In the genomic region with DNA sequence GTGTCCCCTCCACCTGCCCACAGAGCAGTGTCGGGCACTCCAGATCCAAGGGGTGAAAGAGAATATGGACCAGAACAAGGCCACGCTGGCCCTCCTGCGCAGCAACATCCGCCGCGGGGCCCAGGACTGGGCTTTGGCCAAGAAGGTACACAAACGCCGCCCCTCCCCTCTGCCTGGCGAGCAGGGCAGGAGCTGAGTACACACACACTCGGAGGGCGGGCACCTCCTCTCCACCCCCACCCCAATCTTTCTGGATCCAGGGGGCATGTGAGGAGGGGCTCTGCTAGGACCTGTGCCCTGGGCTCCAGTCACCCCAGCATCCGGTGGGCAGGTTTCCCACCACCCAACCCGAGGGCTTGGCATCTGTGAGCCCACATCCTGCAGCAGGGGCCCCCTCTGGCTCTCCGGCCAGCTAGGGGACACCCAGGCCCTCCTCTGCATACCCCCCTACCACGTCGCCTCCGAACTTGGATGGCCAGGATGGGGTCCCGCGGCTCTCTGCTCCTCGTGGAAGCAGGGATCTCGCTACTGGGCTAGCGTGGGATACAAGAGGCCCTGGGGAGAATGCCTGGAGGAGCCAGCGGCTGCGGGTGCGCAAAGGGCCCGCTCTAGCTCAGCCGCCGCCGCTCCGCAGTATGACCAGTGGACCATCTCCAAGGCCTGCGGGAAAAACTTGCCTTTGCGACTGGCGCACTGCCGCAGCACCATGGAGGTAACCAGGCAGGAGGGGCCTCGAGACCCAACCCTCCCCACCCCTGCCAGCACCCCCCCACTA, we compare ENCODE assay signal across 8 cellular contexts. TPM values are rescaled to one million over a fixed set of nuclear protein-coding genes. Genes with fewer than 3 reads are reported as not detected.
DNase-seq lines count a peak whose midpoint lies in the region; FAIRE-seq and TF ChIP-seq lines count a peak whose summit lies in the region.

No MANE protein-coding gene starts in this region.

- no peaks in the 10 kb centered on the region for H3K27me3 ChIP-seq in colonic mucosa
- H3K27me3 ChIP-seq in neural cell (ENCODE audit: insufficient read depth, low read depth, low read length) = no peaks in the 10 kb centered on the region

- H3K9me3 ChIP-seq in colonic mucosa = no peaks in the 10 kb centered on the region
- H3K9me3 ChIP-seq in neural cell (ENCODE audit: low read length) = no peaks in the 10 kb centered on the region

- H3K4me2 ChIP-seq in neural cell (ENCODE audit: low read length) = no peak overlapping the region

- H3K9ac ChIP-seq in colonic mucosa (ENCODE audit: low read depth in 2 of 2, low read length in 2 of 2) (peak overlapping the region; percentile 74 to 86), neural cell (ENCODE audit: low read length) (peak overlapping the region; percentile 67)

- H3K36me3 ChIP-seq in colonic mucosa = no peaks in the 10 kb centered on the region
- no peaks in the 10 kb centered on the region for H3K36me3 ChIP-seq in neural cell (ENCODE audit: insufficient read depth, low read length)

- H3K27ac ChIP-seq in colonic mucosa (peak overlapping the region; percentile 93), neural cell (ENCODE audit: low read length) (no peak overlapping the region)

- no peaks in the 10 kb centered on the region for H3K79me2 ChIP-seq in neural cell (replicated peaks; ENCODE audit: insufficient read depth, low read length)

- no peaks in the 10 kb centered on the region for H3F3A ChIP-seq in neural cell (ENCODE audit: insufficient read depth, low read length, poor library complexity, severe bottlenecking)

- peak overlapping the region; percentile 44 for H3K4me3 ChIP-seq in colonic mucosa
- H3K4me3 ChIP-seq in neural cell (ENCODE audit: low read length) = peak overlapping the region; percentile 75

- TF ChIP-seq POLR2A in H54 (IDR thresholded peaks at IDR 0.05; ENCODE audit: low read depth, low read length) = no peak

- TF ChIP-seq EP300 in neural cell (conservative IDR thresholded peaks at IDR 0.05; ENCODE audit: poor library complexity, severe bottlenecking) = no peak

- FAIRE-seq in H54 (lab: Jason Lieb, UNC) = no peak

- no peak for TF ChIP-seq CTCF in colonic mucosa (IDR thresholded peaks at IDR 0.05)
- no peak for TF ChIP-seq CTCF in neural cell (IDR thresholded peaks at IDR 0.05; ENCODE audit: poor library complexity, severe bottlenecking)

- no peak overlapping the region for H2AFZ ChIP-seq in neural cell (ENCODE audit: low read depth, low read length)

- no peak for TF ChIP-seq RAD21 in neural cell (conservative IDR thresholded peaks at IDR 0.05)

- H3K9me2 ChIP-seq in neural cell (ENCODE audit: insufficient read depth, low read length) = no peaks in the 10 kb centered on the region

- intact Hi-C loops in colonic mucosa (cut with DNase I) = loop anchor here (10.0 kb wide), 1 partner anchor 46 kb away; the partner anchor contains the start of genes AJM1 and PHPT1

- peak; percentile 53 for DNase-seq in DMS153 treated with DMSO at 0.1 percent for 48 hours (lab: John Stamatoyannopoulos, UW; ENCODE audit: unreplicated experiment)
- peak; percentile 76 for DNase-seq in NCI-H1092 treated with DMSO at 0.1 percent for 48 hours (lab: John Stamatoyannopoulos, UW)
- peak; percentile 88 for DNase-seq in colonic mucosa
- DNase-seq in germinal center (ENCODE audit: low spot score) = no peak
- DNase-seq in H54 (ENCODE audit: insufficient read length, low spot score) = no peak
- DNase-seq in activated CD8-positive, alpha-beta memory T cell treated with anti-CD3 and anti-CD28 coated beads for 24 hours = no peak
- DNase-seq in HuH-7.5 (ENCODE audit: low spot score) = no peak

- H3K4me1 ChIP-seq in colonic mucosa = peaks cover 10% of the 10 kb centered on the region

- no peaks in the 10 kb centered on the region for H4K20me1 ChIP-seq in neural cell (ENCODE audit: insufficient read depth)

TF ChIP-seq in neural cell, 6 proteins besides CTCF, POLR2A, EP300 and RAD21:
- TF ChIP-seq REST (IDR thresholded peaks at IDR 0.05; ENCODE audit: borderline replicate concordance) = no peak
- no peak for TF ChIP-seq EZH2 (IDR thresholded peaks at IDR 0.05; ENCODE audit: borderline replicate concordance, insufficient read depth, low read length, poor library complexity, severe bottlenecking)
- TF ChIP-seq POLR2AphosphoS5 (IDR thresholded peaks at IDR 0.05) = no peak
- TF ChIP-seq SMC3 (conservative IDR thresholded peaks at IDR 0.05; ENCODE audit: poor library complexity) = no peak
- TF ChIP-seq MXI1 (conservative IDR thresholded peaks at IDR 0.05; ENCODE audit: poor library complexity, severe bottlenecking) = no peak
- no peak for TF ChIP-seq TAF1 (IDR thresholded peaks at IDR 0.05; ENCODE audit: low read depth)

RNA-seq across cellular contexts. Expression of gene CCDC183, which starts 3.1 kb away (rescaled TPM):
- total RNA-seq in colonic mucosa = 10 to 100 TPM in 1 of 2 donors, 1 to 10 TPM in 1; 2.4 to 20.0 TPM
- 5.5 and 8.8 TPM in 2 replicates for polyA plus RNA-seq in neural cell
- 4.5 and 5.6 TPM in 2 replicates for polyA minus RNA-seq in neural cell

RNA-seq across cellular contexts. Expression of gene TMEM141, which starts 8.1 kb away (rescaled TPM):
- 100 to 1,000 TPM; 236 to 366 TPM for total RNA-seq in colonic mucosa
- 30.1 and 33.1 TPM in 2 replicates for polyA plus RNA-seq in neural cell
- polyA minus RNA-seq in neural cell = 14.5 and 20.0 TPM in 2 replicates

RNA-seq across cellular contexts. Expression of gene RABL6, which starts 8.5 kb away (rescaled TPM):
- total RNA-seq in colonic mucosa = 100 to 1,000 TPM; 126 to 163 TPM
- polyA plus RNA-seq in neural cell = 46.4 and 58.8 TPM in 2 replicates
- polyA minus RNA-seq in neural cell = 82.0 and 87.6 TPM in 2 replicates

RNA-seq across cellular contexts. Expression of gene LCN15, which starts 34.9 kb away (rescaled TPM):
- total RNA-seq in colonic mucosa = 1 to 10 TPM in 1 of 2 donors, not detected in 1; 3.4 TPM
- polyA plus RNA-seq in neural cell = not detected in 2 replicates
- not detected in 2 replicates for polyA minus RNA-seq in neural cell

RNA-seq across cellular contexts. Expression of gene LCN8, which starts 41.2 kb away (rescaled TPM):
- not detected for total RNA-seq in colonic mucosa
- polyA plus RNA-seq in neural cell = not detected in 2 replicates
- not detected in 2 replicates for polyA minus RNA-seq in neural cell

Comparison
In these comparisons a context has a peak if more than half of its experiments do, and no peak if none do; other contexts are left out.
1. DNase-seq: peak in DMS153 treated with DMSO at 0.1 percent for 48 hours (single experiment), NCI-H1092 treated with DMSO at 0.1 percent for 48 hours (single experiment) and colonic mucosa (single experiment); none in germinal center (single experiment), H54 (single experiment), activated CD8-positive, alpha-beta memory T cell treated with anti-CD3 and anti-CD28 coated beads for 24 hours (single experiment) and HuH-7.5 (single experiment).